Comparison of ENCODE assay signal across 8 cellular contexts in genomic region chr11:63681208-63682044, GRCh38. TPM values are rescaled to one million over a fixed set of nuclear protein-coding genes. Genes with fewer than 3 reads are reported as not detected.
DNase-seq lines count a peak whose midpoint lies in the region; ATAC-seq and TF ChIP-seq lines count a peak whose summit lies in the region.

Gene RTN3 (plus strand): TSS chr11:63681500. CDS start chr11:63681637, 137 bp downstream.

- CTCF ChIA-PET in Calu3 (lab: Charles Lee) = interaction anchor here (0.6 to 2.8 kb wide), 3 partner anchors 10 to 204 kb away, joined by 3 to 11 read pairs (median 4); partner anchors contain the start of gene ATL3

- peak within 1 kb of the TSS; percentile 98 for H3K4me2 ChIP-seq in OCI-LY1 (ENCODE audit: low read length)

- H3K9ac ChIP-seq in HUES64 (ENCODE audit: low read depth, low read length) (peak within 1 kb of the TSS; percentile 63), OCI-LY1 (ENCODE audit: low read length) (peak within 1 kb of the TSS; percentile 76)

- intact Hi-C loops in Calu3 (cut with micrococcal nuclease; ENCODE audit: unreplicated experiment) = loop anchor here (5.0 kb wide), 1 partner anchor 56 kb away; no protein-coding TSS in a partner anchor

- H3K27me3 Mint-ChIP-seq in Calu3 (ENCODE audit: unreplicated experiment) (no peaks in the 10 kb centered on the region), endothelial cell (ENCODE audit: unreplicated experiment) (peaks cover 6% of the 10 kb centered on the region), mesothelial cell of epicardium (ENCODE audit: low read depth) (no peaks in the 10 kb centered on the region)

- H3K9me2 ChIP-seq in OCI-LY1 (ENCODE audit: low read depth, low read length) = no peaks in the 10 kb centered on the region

- peak within 1 kb of the TSS; percentile 82 for H3K27ac ChIP-seq in HUES64 (ENCODE audit: low read depth, low read length)
- H3K27ac ChIP-seq in OCI-LY1 (ENCODE audit: low read depth, low read length, poor library complexity, severe bottlenecking) = peak within 1 kb of the TSS; percentile 75

- H3K4me3 ChIP-seq in HUES64 (ENCODE audit: low read length) = peak within 1 kb of the TSS; percentile 79
- peak within 1 kb of the TSS; percentile 72 for H3K4me3 ChIP-seq in OCI-LY1 (ENCODE audit: low read depth, low read length, poor library complexity, severe bottlenecking)

- ATAC-seq in GM21447 (IDR thresholded peaks at IDR 0.05; ENCODE audit: unreplicated experiment) = peak; percentile 78

- peak within 1 kb of the TSS; percentile 96 for H3K4me3 Mint-ChIP-seq in Calu3 (ENCODE audit: low read depth, unreplicated experiment)
- peak within 1 kb of the TSS; percentile 96 for H3K4me3 Mint-ChIP-seq in endothelial cell (ENCODE audit: unreplicated experiment)
- peak within 1 kb of the TSS; percentile 85 for H3K4me3 Mint-ChIP-seq in mesothelial cell of epicardium

- peak within 1 kb of the TSS; percentile 83 for H3K27ac Mint-ChIP-seq in Calu3 (ENCODE audit: unreplicated experiment)
- peak within 1 kb of the TSS; percentile 22 for H3K27ac Mint-ChIP-seq in endothelial cell (ENCODE audit: unreplicated experiment)
- H3K27ac Mint-ChIP-seq in mesothelial cell of epicardium = peak within 1 kb of the TSS; percentile 90

- H3K36me3 Mint-ChIP-seq in Calu3 (ENCODE audit: insufficient read depth, unreplicated experiment) (peaks cover 27% of the 10 kb centered on the region), endothelial cell (ENCODE audit: low read depth, unreplicated experiment) (no peaks in the 10 kb centered on the region), mesothelial cell of epicardium (no peaks in the 10 kb centered on the region)

- H3K36me3 ChIP-seq in HUES64 (ENCODE audit: insufficient read depth, low read length) = no peaks in the 10 kb centered on the region
- no peaks in the 10 kb centered on the region for H3K36me3 ChIP-seq in OCI-LY1 (ENCODE audit: insufficient read depth, low read length)

- H3K4me1 Mint-ChIP-seq in Calu3 (ENCODE audit: low read depth, unreplicated experiment) (peaks cover 10% of the 10 kb centered on the region), endothelial cell (ENCODE audit: unreplicated experiment) (peaks cover 17% of the 10 kb centered on the region), mesothelial cell of epicardium (peaks cover 29% of the 10 kb centered on the region)

- under 1% methylated on average over 81 of the region's 81 CpGs for WGBS in HUES64

- DNase-seq in Calu3 (peak; percentile 98), endothelial cell (ENCODE audit: low spot score) (peak; percentile 99), mesothelial cell of epicardium (ENCODE audit: low spot score in 2 of 2, unreplicated experiment in 2 of 2) (peak; percentile 98 to 99)
- peak; percentile 98 for DNase-seq in activated CD8-positive, alpha-beta memory T cell treated with anti-CD3 and anti-CD28 coated beads, Interleukin-2, amount 50 U/mL, for 4 hours
- peak; percentile 99 to 100 for DNase-seq in stimulated activated CD8-positive, alpha-beta memory T cell treated with anti-CD3 and anti-CD28 coated beads, Interleukin-15, amount 100 ng/mL, for 48 hours (ENCODE audit: low read depth in 2 of 2)

- peak within 1 kb of the TSS; percentile 87 for H2AFZ ChIP-seq in OCI-LY1 (ENCODE audit: low read length)

- no peaks in the 10 kb centered on the region for H4K20me1 ChIP-seq in OCI-LY1 (ENCODE audit: insufficient read depth, low read length)

- peaks cover 43% of the 10 kb centered on the region for H3K79me2 ChIP-seq in OCI-LY1 (ENCODE audit: insufficient read depth, low read length)

- H3K27me3 ChIP-seq in HUES64 (ENCODE audit: insufficient read depth, low read length) (no peaks in the 10 kb centered on the region), OCI-LY1 (ENCODE audit: insufficient read depth, low read length) (no peaks in the 10 kb centered on the region)

- no TSS peak for BruUV-seq in Calu3 (replicated peaks; lab: Mats Ljungman, UMichigan)

- no peaks in the 10 kb centered on the region for H3F3A ChIP-seq in OCI-LY1 (ENCODE audit: insufficient read depth, low read length)

- H3K4me1 ChIP-seq in HUES64 (ENCODE audit: insufficient read depth, low read length) = peaks cover 21% of the 10 kb centered on the region
- peaks cover 21% of the 10 kb centered on the region for H3K4me1 ChIP-seq in OCI-LY1 (ENCODE audit: insufficient read depth, low read length, severe bottlenecking)

- TF ChIP-seq CTCF in Calu3 (IDR thresholded peaks at IDR 0.05; ENCODE audit: unreplicated experiment) = no peak
- no peak for TF ChIP-seq CTCF in OCI-LY1 (IDR thresholded peaks at IDR 0.05; ENCODE audit: low read length)
- no peak for TF ChIP-seq CTCF in endothelial cell (IDR thresholded peaks at IDR 0.05; ENCODE audit: unreplicated experiment)
- TF ChIP-seq CTCF in mesothelial cell of epicardium (IDR thresholded peaks at IDR 0.05; ENCODE audit: unreplicated experiment) = no peak

- H3K9me3 Mint-ChIP-seq in Calu3 (ENCODE audit: low read depth, unreplicated experiment) (no peaks in the 10 kb centered on the region), endothelial cell (ENCODE audit: unreplicated experiment) (no peaks in the 10 kb centered on the region), mesothelial cell of epicardium (no peaks in the 10 kb centered on the region)

- no peaks in the 10 kb centered on the region for H3K9me3 ChIP-seq in HUES64 (ENCODE audit: insufficient read depth, low read depth, low read length)
- H3K9me3 ChIP-seq in OCI-LY1 (ENCODE audit: low read length) = no peaks in the 10 kb centered on the region

RNA-seq across cellular contexts. Expression of gene RTN3, which starts in this region (rescaled TPM):
- total RNA-seq in Calu3 (2022) (133 and 146 TPM in 2 replicates), endothelial cell (ENCODE audit: unreplicated experiment) (103 TPM), mesothelial cell of epicardium (92.4 to 93.5 TPM (median 93.2 TPM) in 3 replicates)
- polyA plus RNA-seq in HUES64 (2013, experiment 1 of 2) = 144 TPM
- polyA plus RNA-seq in HUES64 (2013, experiment 2 of 2) = 163 TPM

Comparison
In these comparisons a context has a peak if more than half of its experiments do, and no peak if none do; other contexts are left out.
1. Peak in every context shown above with its lines: DNase-seq, ATAC-seq, H3K4me3 ChIP-seq and H3K27ac ChIP-seq.
2. H3K27ac Mint-ChIP-seq: peak in every context shown above with its lines; median percentile 90 in mesothelial cell of epicardium; 83 in Calu3; 22 in endothelial cell.